21 cellular contexts compared by ENCODE assay signal in genomic region chr11:271316-271715, GRCh38. TPM values are rescaled to one million over a fixed set of nuclear protein-coding genes. Genes with fewer than 3 reads are reported as not detected.
"Had no signal": no experiment of that assay in that cellular context is flagged by ENCODE, and none has a peak within 500 bp of the region (broad histone marks: within the 10 kb centered on the region; RNA-seq: fewer than 3 reads in every experiment).

No MANE protein-coding gene starts in this region.

- H3K27ac Mint-ChIP-seq: activated CD8-positive, alpha-beta T cell treated with anti-CD3 and anti-CD28 coated beads, Interleukin-2, amount 10 ng/mL, durations not matched to agents 7 days and 5 days had no signal

- H3K4me1 ChIP-seq: breast epithelium, left ventricle myocardium inferior, prostate gland, right lobe of liver, testis, uterus had no signal

- H3K9me3 ChIP-seq: esophagus squamous epithelium, prostate gland, right lobe of liver, testis had no signal

- ATAC-seq: activated CD4-positive, CD25-positive, alpha-beta regulatory T cell treated with anti-CD3 and anti-CD28 coated beads, Interleukin-2, amount 50 U/mL, for 24 hours; activated CD8-positive, alpha-beta T cell treated with anti-CD3 and anti-CD28 coated beads, Interleukin-2, amount 10 ng/mL, durations not matched to agents 7 days and 5 days; stimulated activated naive CD8-positive, alpha-beta T cell treated with anti-CD3 and anti-CD28 coated beads, Interleukin-15, amount 100 ng/mL, for 72 hours had no signal

- DNase-seq: activated CD8-positive, alpha-beta memory T cell treated with anti-CD3 and anti-CD28 coated beads, Interleukin-2, amount 50 U/mL, for 48 hours; aorta; esophagus squamous epithelium; foreskin fibroblast; glutamatergic neuron; left ventricle myocardium inferior; naive B cell; occipital lobe; stimulated activated CD4-positive, alpha-beta T cell treated with anti-CD3 and anti-CD28 coated beads, Interleukin-12 subunit alpha, Interleukin-12 subunit beta, amount 100 ng/mL, for 4 hours; stimulated activated CD4-positive, alpha-beta T cell treated with anti-CD3 and anti-CD28 coated beads, Interleukin-2, amount 100 ng/mL, for 48 hours; uterus had no signal

- H3K4me3 Mint-ChIP-seq: activated CD8-positive, alpha-beta T cell treated with anti-CD3 and anti-CD28 coated beads, Interleukin-2, amount 10 ng/mL, durations not matched to agents 7 days and 5 days had no signal

- H3K36me3 ChIP-seq: breast epithelium, esophagus squamous epithelium, left ventricle myocardium inferior, prostate gland, right lobe of liver, uterus had no signal

- H3K4me3 ChIP-seq: breast epithelium, dorsolateral prefrontal cortex, esophagus squamous epithelium, left ventricle myocardium inferior, prostate gland, right lobe of liver, testis, uterus had no signal

- H3K27ac ChIP-seq: left ventricle myocardium inferior, prostate gland, right lobe of liver, testis, uterus had no signal

- H3K27me3 ChIP-seq: breast epithelium, right lobe of liver, testis, uterus had no signal

- H3K27me3 Mint-ChIP-seq: naive B cell; stimulated activated naive CD8-positive, alpha-beta T cell treated with anti-CD3 and anti-CD28 coated beads, Interleukin-15, amount 100 ng/mL, for 72 hours had no signal

RNA-seq across cellular contexts. Expression of gene NLRP6, which starts 6.9 kb away (rescaled TPM):
- total RNA-seq: cerebellum, left ventricle myocardium inferior, occipital lobe had no signal

RNA-seq across cellular contexts. Expression of gene IFITM5, which starts 28.0 kb away (rescaled TPM):
- total RNA-seq: activated CD8-positive, alpha-beta T cell treated with anti-CD3 and anti-CD28 coated beads, Interleukin-2, amount 10 ng/mL, durations not matched to agents 7 days and 5 days; aorta; breast epithelium; cerebellum; esophagus squamous epithelium; left ventricle myocardium inferior; occipital lobe; prostate gland; right lobe of liver; T-helper 2 cell treated with Interferon-gamma antibody and Interleukin-4, amounts not matched to agents 100 ng/mL and 5 ng/mL, for 36 hours; testis; uterus had no signal
- polyA plus RNA-seq: aorta had no signal
